8 cellular contexts compared by ENCODE assay signal in genomic region chr1:182299728-182300581, GRCh38.
A peak's percentile ranks its signal among the peaks of the same experiment; 100 is the strongest.
DNase-seq lines count a peak whose midpoint lies in the region; ATAC-seq and TF ChIP-seq lines count a peak whose summit lies in the region.

No MANE protein-coding gene starts in this region.

- no peaks in the 10 kb centered on the region for H4K20me1 ChIP-seq in Loucy (ENCODE audit: insufficient read depth, low read length, poor library complexity, severe bottlenecking)

- H3K27ac Mint-ChIP-seq in CD14-positive monocyte: peak overlapping the region in 5 of 7 donors; percentile 34 to 85 (median 63)

- H3K4me3 Mint-ChIP-seq in CD14-positive monocyte: peak overlapping the region in 1 of 2 donors; percentile 86

- peak overlapping the region; percentile 38; the same call in 1 of the 2 replicates for H2AFZ ChIP-seq in Loucy (ENCODE audit: low read length)

- DNase-seq in CD14-positive monocyte (ENCODE audit: low spot score) (peak; percentile 78), anterior cingulate cortex (lab: John Stamatoyannopoulos, UW) (peak in 36 of 58 donors; percentile 4 to 67 (median 32)), lower lobe of right lung (peak; percentile 61), dermis blood vessel endothelial cell (no peak)
- DNase-seq in activated T-cell treated with anti-CD3 and anti-CD28 coated beads, Interleukin-2, amount 50 U/mL, for 48 hours: no peak

- ATAC-seq in lower lobe of right lung: peak; percentile 75 to 76
- ATAC-seq in GM19397 (IDR thresholded peaks at IDR 0.05; ENCODE audit: unreplicated experiment): no peak
- no peak for ATAC-seq in GM18868 (IDR thresholded peaks at IDR 0.05; ENCODE audit: unreplicated experiment)

- H3K4me3 ChIP-seq in Loucy (ENCODE audit: low read length, poor library complexity, severe bottlenecking): peak overlapping the region; percentile 37
- H3K4me3 ChIP-seq in lower lobe of right lung: no peak overlapping the region

- H3K36me3 ChIP-seq in Loucy (ENCODE audit: insufficient read depth, low read length) (no peaks in the 10 kb centered on the region), lower lobe of right lung (no peaks in the 10 kb centered on the region)

- no peaks in the 10 kb centered on the region for H3K9me2 ChIP-seq in Loucy (replicated peaks; ENCODE audit: low read depth, low read length)

- H3K4me1 Mint-ChIP-seq in CD14-positive monocyte: peaks cover 63% of the 10 kb centered on the region

- H3K9me3 Mint-ChIP-seq in CD14-positive monocyte: peaks cover 0 to 6% (median 3%) of the 10 kb centered on the region in 7 donors

- no peaks in the 10 kb centered on the region for H3K79me2 ChIP-seq in Loucy (ENCODE audit: insufficient read depth, low read length)

- H3K4me1 ChIP-seq in Loucy (ENCODE audit: insufficient read depth, low read length, poor library complexity, severe bottlenecking) (peaks cover 75% of the 10 kb centered on the region), lower lobe of right lung (peaks cover 3% of the 10 kb centered on the region)

- peaks cover 2 to 5% (median 2%) of the 10 kb centered on the region in 3 donors for H3K27me3 Mint-ChIP-seq in CD14-positive monocyte (ENCODE audit: low read depth in 3 of 3)

- H3F3A ChIP-seq in Loucy (ENCODE audit: low read depth): no peaks in the 10 kb centered on the region

- no peaks in the 10 kb centered on the region for H3K36me3 Mint-ChIP-seq in CD14-positive monocyte

- H3K9me3 ChIP-seq in Loucy (ENCODE audit: insufficient read depth, low read depth, low read length): no peaks in the 10 kb centered on the region
- no peaks in the 10 kb centered on the region for H3K9me3 ChIP-seq in lower lobe of right lung

- H3K4me2 ChIP-seq in Loucy (ENCODE audit: low read depth, low read length, poor library complexity, severe bottlenecking): peak overlapping the region; percentile 60

- H3K27me3 ChIP-seq in Loucy (ENCODE audit: insufficient read depth, low read length, poor library complexity, severe bottlenecking): no peaks in the 10 kb centered on the region
- H3K27me3 ChIP-seq in lower lobe of right lung (ENCODE audit: low read depth): no peaks in the 10 kb centered on the region

- peak overlapping the region; percentile 72 for H3K9ac ChIP-seq in Loucy (ENCODE audit: low read depth, low read length, poor library complexity, severe bottlenecking)

- no peak for TF ChIP-seq CTCF in CD14-positive monocyte (IDR thresholded peaks at IDR 0.05)
- no peak for TF ChIP-seq CTCF in Loucy (conservative IDR thresholded peaks at IDR 0.05; ENCODE audit: low read length)
- TF ChIP-seq CTCF in lower lobe of right lung (IDR thresholded peaks at IDR 0.05): no peak

- no peak overlapping the region for H3K27ac ChIP-seq in lower lobe of right lung

- intact Hi-C loops in CD14-positive monocyte (cut with micrococcal nuclease): no loop called here
- intact Hi-C loops in lower lobe of right lung (cut with DNase I): no loop called here

Comparison
In these comparisons a context has a peak if more than half of its experiments do, and no peak if none do; other contexts are left out.
1. DNase-seq: peak in CD14-positive monocyte (single experiment), anterior cingulate cortex (36 of 58) and lower lobe of right lung (single experiment); none in dermis blood vessel endothelial cell (single experiment) and activated T-cell treated with anti-CD3 and anti-CD28 coated beads, Interleukin-2, amount 50 U/mL, for 48 hours (0 of 2).
2. ATAC-seq: peak in lower lobe of right lung (2 of 2); none in GM19397 (single experiment) and GM18868 (single experiment).